8 cellular contexts compared by ENCODE assay signal in genomic region chr4:112910109-112910736, GRCh38.
DNase-seq lines count a peak whose midpoint lies in the region; ATAC-seq and TF ChIP-seq lines count a peak whose summit lies in the region.

No MANE protein-coding gene starts in this region.

- no peaks in the 10 kb centered on the region for H3K9me3 Mint-ChIP-seq in activated CD4-positive, alpha-beta T cell treated with anti-CD3 and anti-CD28 coated beads for 36 hours (ENCODE audit: low read depth)

- 4 to 7% methylated on average over 7 of the region's 7 CpGs for WGBS in gastroesophageal sphincter (ENCODE audit: low coverage in 1 of 2), 2 donors

- H3K4me3 ChIP-seq in gastroesophageal sphincter: peak overlapping the region; percentile 39
- H3K4me3 ChIP-seq in skeletal muscle satellite cell (ENCODE audit: low read length): peak overlapping the region; percentile 41

- H3K36me3 ChIP-seq in gastroesophageal sphincter (no peaks in the 10 kb centered on the region), skeletal muscle satellite cell (ENCODE audit: insufficient read depth, low read length) (no peaks in the 10 kb centered on the region)

- H3K9me3 ChIP-seq in gastroesophageal sphincter (no peaks in the 10 kb centered on the region), skeletal muscle satellite cell (replicated peaks; ENCODE audit: low read length) (no peaks in the 10 kb centered on the region)

- peak; percentile 71 for ATAC-seq in GM18511 (IDR thresholded peaks at IDR 0.05; ENCODE audit: unreplicated experiment)
- ATAC-seq in gastroesophageal sphincter: peak; percentile 62
- no peak for ATAC-seq in GM21360 (IDR thresholded peaks at IDR 0.05; ENCODE audit: unreplicated experiment)
- no peak for ATAC-seq in activated CD4-positive, alpha-beta T cell treated with anti-CD3 and anti-CD28 coated beads for 36 hours

- H3K27me3 Mint-ChIP-seq in activated CD4-positive, alpha-beta T cell treated with anti-CD3 and anti-CD28 coated beads for 36 hours: peaks cover 11% of the 10 kb centered on the region

- H3K4me3 Mint-ChIP-seq in activated CD4-positive, alpha-beta T cell treated with anti-CD3 and anti-CD28 coated beads for 36 hours: no peak overlapping the region

- intact Hi-C loops in activated CD4-positive, alpha-beta T cell treated with anti-CD3 and anti-CD28 coated beads for 36 hours (cut with DNase I, micrococcal nuclease): no loop called here

- no peak for TF ChIP-seq EP300 in gastroesophageal sphincter (IDR thresholded peaks at IDR 0.05)

- no peak overlapping the region for H3K27ac Mint-ChIP-seq in activated CD4-positive, alpha-beta T cell treated with anti-CD3 and anti-CD28 coated beads for 36 hours

- POLR2A ChIA-PET in activated CD4-positive, alpha-beta T cell treated with anti-CD3 and anti-CD28 coated beads for 36 hours (lab: Charles Lee): no interaction called here

- DNase-seq in NCI-H1105 (lab: John Stamatoyannopoulos, UW) (peak; percentile 11), NCI-H128 (lab: John Stamatoyannopoulos, UW; ENCODE audit: unreplicated experiment) (no peak), COLO829 (ENCODE audit: low spot score) (no peak)
- no peak for DNase-seq in activated CD4-positive, alpha-beta T cell treated with anti-CD3 and anti-CD28 coated beads for 36 hours

- no peak overlapping the region for H3K9ac ChIP-seq in skeletal muscle satellite cell (ENCODE audit: low read depth, low read length)

- TF ChIP-seq POLR2A in gastroesophageal sphincter (IDR thresholded peaks at IDR 0.05): no peak

- CTCF ChIA-PET in activated CD4-positive, alpha-beta T cell treated with anti-CD3 and anti-CD28 coated beads for 36 hours (lab: Charles Lee): no interaction called here

- TF ChIP-seq CTCF in gastroesophageal sphincter (IDR thresholded peaks at IDR 0.05): peak; percentile 17 to 53 (median 46)

- peak overlapping the region; percentile 68 for H3K4me2 ChIP-seq in skeletal muscle satellite cell (ENCODE audit: low read length)

- H3K4me1 ChIP-seq in gastroesophageal sphincter (peaks cover 0 to 18% (median 0%) of the 10 kb centered on the region in 3 donors), skeletal muscle satellite cell (ENCODE audit: control insufficient read depth, insufficient read depth, low read length) (peaks cover 13% of the 10 kb centered on the region)

- H3K36me3 Mint-ChIP-seq in activated CD4-positive, alpha-beta T cell treated with anti-CD3 and anti-CD28 coated beads for 36 hours (ENCODE audit: low read depth): no peaks in the 10 kb centered on the region

- H3K27ac ChIP-seq in gastroesophageal sphincter: peak overlapping the region; percentile 39 to 71 (median 54)

- peaks cover 4% of the 10 kb centered on the region for H3K4me1 Mint-ChIP-seq in activated CD4-positive, alpha-beta T cell treated with anti-CD3 and anti-CD28 coated beads for 36 hours

- H3K27me3 ChIP-seq in gastroesophageal sphincter: no peaks in the 10 kb centered on the region
- H3K27me3 ChIP-seq in skeletal muscle satellite cell (ENCODE audit: control insufficient read depth, insufficient read depth, low read length): no peaks in the 10 kb centered on the region

Comparison
In these comparisons a context has a peak if more than half of its experiments do, and no peak if none do; other contexts are left out.
1. ATAC-seq: peak in GM18511 (single experiment) and gastroesophageal sphincter (single experiment); none in GM21360 (single experiment) and activated CD4-positive, alpha-beta T cell treated with anti-CD3 and anti-CD28 coated beads for 36 hours (single experiment).